ENCODE assay signal across 13 cellular contexts in genomic region chr6:341914-342831, GRCh38. TPM values are rescaled to one million over a fixed set of nuclear protein-coding genes. Genes with fewer than 3 reads are reported as not detected.
DNase-seq lines count a peak whose midpoint lies in the region; ATAC-seq lines count a peak whose summit lies in the region.
"Had no signal": no experiment of that assay in that cellular context is flagged by ENCODE, and none has a peak within 500 bp of the region (broad histone marks: within the 10 kb centered on the region; RNA-seq: fewer than 3 reads in every experiment).

No MANE protein-coding gene starts in this region.

- H3K27me3 ChIP-seq in HAP-1 (ENCODE audit: low read depth) = no peaks in the 10 kb centered on the region

- H3K27ac Mint-ChIP-seq in natural killer cell treated with Interleukin-12 subunit alpha and Interleukin-12 subunit beta and Interleukin-15 and Interleukin-18, amount 100 ng/mL, for 72 hours = peak overlapping the region; percentile 53 to 75
- H3K27ac Mint-ChIP-seq: activated naive CD4-positive, alpha-beta T cell treated with anti-CD3 and anti-CD28 coated beads, Interleukin-2, amount 10 ng/mL, durations not matched to agents 7 days and 5 days; endodermal cell had no signal

- no peaks in the 10 kb centered on the region for H3K9me3 Mint-ChIP-seq in natural killer cell treated with Interleukin-12 subunit alpha and Interleukin-12 subunit beta and Interleukin-15 and Interleukin-18, amount 100 ng/mL, for 72 hours
- H3K9me3 Mint-ChIP-seq: activated naive CD4-positive, alpha-beta T cell treated with anti-CD3 and anti-CD28 coated beads, Interleukin-2, amount 10 ng/mL, durations not matched to agents 7 days and 5 days had no signal

- ATAC-seq in GM18870 (IDR thresholded peaks at IDR 0.05; ENCODE audit: unreplicated experiment) (peak; percentile 59), GM21786 (IDR thresholded peaks at IDR 0.05; ENCODE audit: unreplicated experiment) (peak; percentile 46), HG03469 (IDR thresholded peaks at IDR 0.05; ENCODE audit: unreplicated experiment) (peak; percentile 42)
- peak; percentile 63 to 75 for ATAC-seq in natural killer cell treated with Interleukin-12 subunit alpha and Interleukin-12 subunit beta and Interleukin-15 and Interleukin-18, amount 100 ng/mL, for 72 hours

- in situ Hi-C loops in HAP-1 (cut with MboI; ENCODE audit: low sequenced_read_pairs) = no loop called here

- H3K9me3 ChIP-seq in HAP-1 = peaks cover 16% of the 10 kb centered on the region

- no peaks in the 10 kb centered on the region for H3K36me3 ChIP-seq in HAP-1 (replicated peaks)

- no peak overlapping the region for H3K4me3 ChIP-seq in HAP-1

- no peaks in the 10 kb centered on the region for H3K36me3 Mint-ChIP-seq in natural killer cell treated with Interleukin-12 subunit alpha and Interleukin-12 subunit beta and Interleukin-15 and Interleukin-18, amount 100 ng/mL, for 72 hours

- no peaks in the 10 kb centered on the region for H3K4me1 ChIP-seq in HAP-1

- DNase-seq in natural killer cell treated with Interleukin-12 subunit alpha and Interleukin-12 subunit beta and Interleukin-15 and Interleukin-18, amount 100 ng/mL, for 72 hours (ENCODE audit: low spot score) = no peak
- no peak for DNase-seq in hippocampal formation (lab: John Stamatoyannopoulos, UW)
- DNase-seq in HAP-1 (ENCODE audit: low spot score in 2 of 2) = no peak
- no peak for DNase-seq in glomerular visceral epithelial cell (ENCODE audit: extremely low spot score)
- DNase-seq in activated CD4-positive, alpha-beta T cell treated with anti-CD3 and anti-CD28 coated beads, Interleukin-2, amount 50 U/mL, for 4 hours = no peak
- DNase-seq: activated naive CD4-positive, alpha-beta T cell treated with anti-CD3 and anti-CD28 coated beads, Interleukin-2, amount 10 ng/mL, durations not matched to agents 7 days and 5 days; endodermal cell; NCI-H526 treated with DMSO at 0.1 percent for 48 hours had no signal

- peak overlapping the region; percentile 78 for H3K4me3 Mint-ChIP-seq in natural killer cell treated with Interleukin-12 subunit alpha and Interleukin-12 subunit beta and Interleukin-15 and Interleukin-18, amount 100 ng/mL, for 72 hours
- H3K4me3 Mint-ChIP-seq: activated naive CD4-positive, alpha-beta T cell treated with anti-CD3 and anti-CD28 coated beads, Interleukin-2, amount 10 ng/mL, durations not matched to agents 7 days and 5 days; endodermal cell had no signal

- peaks cover 46 to 50% of the 10 kb centered on the region in 2 donors for H3K4me1 Mint-ChIP-seq in natural killer cell treated with Interleukin-12 subunit alpha and Interleukin-12 subunit beta and Interleukin-15 and Interleukin-18, amount 100 ng/mL, for 72 hours (ENCODE audit: low read depth in 2 of 2)
- H3K4me1 Mint-ChIP-seq: endodermal cell had no signal

- H3K27me3 Mint-ChIP-seq in natural killer cell treated with Interleukin-12 subunit alpha and Interleukin-12 subunit beta and Interleukin-15 and Interleukin-18, amount 100 ng/mL, for 72 hours = no peaks in the 10 kb centered on the region
- H3K27me3 Mint-ChIP-seq: activated naive CD4-positive, alpha-beta T cell treated with anti-CD3 and anti-CD28 coated beads, Interleukin-2, amount 10 ng/mL, durations not matched to agents 7 days and 5 days had no signal

RNA-seq across cellular contexts. Expression of gene IRF4, which starts 49.4 kb away (rescaled TPM):
- total RNA-seq in natural killer cell treated with Interleukin-12 subunit alpha and Interleukin-12 subunit beta and Interleukin-15 and Interleukin-18, amount 100 ng/mL, for 72 hours = 100 to 1,000 TPM; 112 to 388 TPM
- total RNA-seq: endodermal cell, HT-29, renal cortical epithelial cell had no signal

RNA-seq across cellular contexts. Expression of gene DUSP22, which starts 49.9 kb away (rescaled TPM):
- total RNA-seq in natural killer cell treated with Interleukin-12 subunit alpha and Interleukin-12 subunit beta and Interleukin-15 and Interleukin-18, amount 100 ng/mL, for 72 hours = 10 to 100 TPM; 45.2 to 45.3 TPM
